In the genomic region with DNA sequence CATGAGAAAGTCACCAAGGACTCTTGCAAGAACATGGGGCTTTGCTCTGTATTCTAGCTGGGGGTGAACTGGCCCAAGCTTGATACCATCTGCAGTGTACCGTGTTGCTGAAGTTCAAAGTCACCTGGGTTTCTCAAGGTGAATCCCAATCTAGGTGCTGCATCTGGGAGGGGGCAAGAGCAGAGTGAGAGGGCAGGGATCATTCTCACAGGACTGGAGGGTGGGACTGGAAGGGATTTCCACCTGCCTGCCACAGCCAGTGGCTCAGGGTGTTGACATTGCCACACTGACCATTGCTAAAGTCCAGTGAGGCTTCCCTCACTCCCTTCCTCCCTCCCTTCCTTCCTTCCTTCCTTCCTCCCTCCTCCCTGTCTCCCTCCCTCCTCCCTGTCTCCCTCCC, we compare ENCODE assay signal across 15 cellular contexts.
DNase-seq lines count a peak whose midpoint lies in the region; ATAC-seq and TF ChIP-seq lines count a peak whose summit lies in the region.
"Had no signal": no experiment of that assay in that cellular context is flagged by ENCODE, and none has a peak within 500 bp of the region (broad histone marks: within the 10 kb centered on the region; RNA-seq: fewer than 3 reads in every experiment).

No MANE protein-coding gene starts in this region.

- no peak overlapping the region for H3K4me3 ChIP-seq in BE2C (ENCODE audit: low read depth, low read length)
- H3K4me3 ChIP-seq in SK-N-MC: no peak overlapping the region
- H3K4me3 ChIP-seq in endodermal cell (ENCODE audit: low read length): no peak overlapping the region
- no peak overlapping the region for H3K4me3 ChIP-seq in neuronal stem cell (ENCODE audit: low read length in 2 of 2)
- H3K4me3 ChIP-seq: GM12878 had no signal

- H3K36me3 ChIP-seq in BE2C: no peaks in the 10 kb centered on the region
- H3K36me3 ChIP-seq in SK-N-MC (ENCODE audit: insufficient read depth, low read length): no peaks in the 10 kb centered on the region
- no peaks in the 10 kb centered on the region for H3K36me3 ChIP-seq in endodermal cell (ENCODE audit: control insufficient read depth, insufficient read depth, low read length)
- H3K36me3 ChIP-seq in neuronal stem cell (replicated peaks in 1 of 2; ENCODE audit: control insufficient read depth in 2 of 2, insufficient read depth in 2 of 2, low read length in 2 of 2): no peaks in the 10 kb centered on the region

- H2BK120ac ChIP-seq in neuronal stem cell (ENCODE audit: low read depth, low read length): no peak overlapping the region

- H4K91ac ChIP-seq in neuronal stem cell (ENCODE audit: low read depth, low read length, poor library complexity): no peak overlapping the region

- H3K4ac ChIP-seq in neuronal stem cell (ENCODE audit: low read length): no peak overlapping the region

- H3K27me3 Mint-ChIP-seq in endodermal cell (ENCODE audit: insufficient read depth): peaks cover 3% of the 10 kb centered on the region

- ATAC-seq in activated CD4-positive, CD25-positive, alpha-beta regulatory T cell treated with anti-CD3 and anti-CD28 coated beads, Interleukin-2, amount 50 U/mL, for 24 hours: no peak
- no peak for ATAC-seq in left ventricle myocardium superior
- ATAC-seq: GM12878 had no signal

- no peaks in the 10 kb centered on the region for H3K9me3 Mint-ChIP-seq in endodermal cell

- H2BK15ac ChIP-seq in neuronal stem cell (ENCODE audit: low read length): peak overlapping the region; percentile 76

- no peak overlapping the region for H3K4me2 ChIP-seq in neuronal stem cell (ENCODE audit: insufficient read depth, low read length, poor library complexity, severe bottlenecking)

- H3K4me1 Mint-ChIP-seq in endodermal cell: peaks cover 25% of the 10 kb centered on the region
- H3K4me1 Mint-ChIP-seq: B cell; CD4-positive, alpha-beta memory T cell had no signal

- no peak overlapping the region for H3K27ac Mint-ChIP-seq in endodermal cell
- H3K27ac Mint-ChIP-seq: B cell; CD4-positive, alpha-beta memory T cell had no signal

- no peak overlapping the region for H3K4me3 Mint-ChIP-seq in endodermal cell
- H3K4me3 Mint-ChIP-seq: B cell; CD4-positive, alpha-beta memory T cell had no signal

- H3K27me3 ChIP-seq in BE2C: no peaks in the 10 kb centered on the region
- no peaks in the 10 kb centered on the region for H3K27me3 ChIP-seq in endodermal cell (ENCODE audit: control insufficient read depth, insufficient read depth, low read length, poor library complexity, severe bottlenecking)
- H3K27me3 ChIP-seq in neuronal stem cell (ENCODE audit: control insufficient read depth in 3 of 3, insufficient read depth in 3 of 3, low read depth in 1 of 3, low read length in 3 of 3): no peaks in the 10 kb centered on the region

- H2AFZ ChIP-seq in neuronal stem cell (ENCODE audit: low read length): no peak overlapping the region

- H3K79me1 ChIP-seq in neuronal stem cell (ENCODE audit: low read depth, low read length): no peaks in the 10 kb centered on the region

- peak overlapping the region; percentile 44 for H3K18ac ChIP-seq in neuronal stem cell (ENCODE audit: low read length)

- H3K4me1 ChIP-seq in BE2C (peaks cover 17% of the 10 kb centered on the region), endodermal cell (ENCODE audit: control insufficient read depth, insufficient read depth, low read length) (peaks cover 4% of the 10 kb centered on the region), neuronal stem cell (ENCODE audit: control insufficient read depth in 2 of 2, insufficient read depth in 1 of 2, low read depth in 1 of 2, low read length in 2 of 2) (peaks cover 16 to 22% of the 10 kb centered on the region in 2 donors)

- H3K9me3 ChIP-seq in BE2C: peaks cover 40% of the 10 kb centered on the region
- H3K9me3 ChIP-seq in SK-N-MC (ENCODE audit: low read depth, low read length): no peaks in the 10 kb centered on the region
- no peaks in the 10 kb centered on the region for H3K9me3 ChIP-seq in endodermal cell (ENCODE audit: control insufficient read depth, low read length)
- no peaks in the 10 kb centered on the region for H3K9me3 ChIP-seq in neuronal stem cell (replicated peaks in 1 of 2; ENCODE audit: control insufficient read depth in 2 of 2, insufficient read depth in 1 of 2, low read depth in 1 of 2, low read length in 2 of 2)

- H3K27ac ChIP-seq in SK-N-MC (peak overlapping the region; percentile 80), endodermal cell (ENCODE audit: low read depth, low read length) (no peak overlapping the region), neuronal stem cell (replicated peaks; ENCODE audit: low read length) (no peak overlapping the region)
- H3K27ac ChIP-seq: C4-2B, HL-60 had no signal

- no peaks in the 10 kb centered on the region for H3K36me3 Mint-ChIP-seq in endodermal cell (ENCODE audit: low read depth)
- H3K36me3 Mint-ChIP-seq: CD4-positive, alpha-beta memory T cell had no signal

- no peak overlapping the region for H2BK5ac ChIP-seq in neuronal stem cell (ENCODE audit: low read length)

- TF ChIP-seq CTCF in BE2C (IDR thresholded peaks at IDR 0.05; ENCODE audit: low read depth, low read length) (no peak), endodermal cell (conservative IDR thresholded peaks at IDR 0.05) (no peak)

- H3K23ac ChIP-seq in neuronal stem cell (ENCODE audit: low read depth, low read length, poor library complexity): no peak overlapping the region

- H4K8ac ChIP-seq in neuronal stem cell (ENCODE audit: low read depth, low read length): no peak overlapping the region

- intact Hi-C loops in left ventricle myocardium superior (cut with micrococcal nuclease): no loop called here

- peak; percentile 96 for DNase-seq in BE2C
- DNase-seq in SK-N-MC (ENCODE audit: low read depth, low spot score): no peak
- peak; percentile 35 for DNase-seq in endodermal cell
- DNase-seq in neuronal stem cell (ENCODE audit: low spot score): no peak
- no peak for DNase-seq in stimulated activated CD4-positive, alpha-beta T cell treated with anti-CD3 and anti-CD28 coated beads, Interleukin-2, amount 100 ng/mL, for 48 hours
- no peak for DNase-seq in left ventricle myocardium superior
- no peak for DNase-seq in NCI-H187 (lab: John Stamatoyannopoulos, UW)
- DNase-seq: ACHN; CD4-positive, alpha-beta memory T cell; DMS79 had no signal

- no peak overlapping the region for H3K14ac ChIP-seq in neuronal stem cell (ENCODE audit: low read length)

- H3K9ac ChIP-seq in SK-N-MC (ENCODE audit: insufficient read length) (no peak overlapping the region), endodermal cell (ENCODE audit: extremely low read depth, low read length, poor library complexity, severe bottlenecking) (no peak overlapping the region), neuronal stem cell (ENCODE audit: low read depth, low read length, poor library complexity) (no peak overlapping the region)

- no peak overlapping the region for H2BK12ac ChIP-seq in neuronal stem cell (ENCODE audit: low read length)

- no peak overlapping the region for H2AK5ac ChIP-seq in neuronal stem cell (ENCODE audit: low read depth, low read length)

- 76 to 83% methylated on average over 1 of the region's 1 CpG for WGBS in endodermal cell (ENCODE audit: insufficient coverage in 1 of 2, insufficient read length in 1 of 2), 2 experiments
- WGBS in neuronal stem cell (ENCODE audit: extremely low coverage in 2 of 2, insufficient read length in 2 of 2, insufficient replicate concordance in 1 of 2), 2 donors: no CpG with 5 or more reads among the region's 1 CpG

Comparison
In these comparisons a context has a peak if more than half of its experiments do, and no peak if none do; other contexts are left out.
1. DNase-seq: peak in BE2C (single experiment) and endodermal cell (single experiment); none in SK-N-MC (single experiment), neuronal stem cell (single experiment), stimulated activated CD4-positive, alpha-beta T cell treated with anti-CD3 and anti-CD28 coated beads, Interleukin-2, amount 100 ng/mL, for 48 hours (0 of 2), left ventricle myocardium superior (single experiment) and NCI-H187 (0 of 2).